In genomic region chr4:47915378-47915777, GRCh38 we compare ENCODE assay signal across 10 cellular contexts. TPM values are rescaled to one million over a fixed set of nuclear protein-coding genes. Genes with fewer than 3 reads are reported as not detected.
DNase-seq lines count a peak whose midpoint lies in the region; FAIRE-seq and TF ChIP-seq lines count a peak whose summit lies in the region.
"Had no signal": no experiment of that assay in that cellular context is flagged by ENCODE, and none has a peak within 500 bp of the region (broad histone marks: within the 10 kb centered on the region; RNA-seq: fewer than 3 reads in every experiment).

No MANE protein-coding gene starts in this region.

- H3K27me3 ChIP-seq in WERI-Rb-1 (ENCODE audit: insufficient read depth, low read depth, severe bottlenecking) (no peaks in the 10 kb centered on the region), uterus (no peaks in the 10 kb centered on the region)

- no peaks in the 10 kb centered on the region for H3K9me3 Mint-ChIP-seq in activated naive CD4-positive, alpha-beta T cell treated with anti-CD3 and anti-CD28 coated beads, Interleukin-2, amount 50 U/mL, for 24 hours
- H3K9me3 Mint-ChIP-seq in immature natural killer cell (no peaks in the 10 kb centered on the region), type B pancreatic cell (no peaks in the 10 kb centered on the region)

- intact Hi-C loops in kidney (cut with DNase I): no loop called here
- intact Hi-C loops in uterus (cut with DNase I; ENCODE audit: low total_unique reads): no loop called here

- H3K9ac ChIP-seq in kidney (ENCODE audit: low read length in 2 of 2): no peak overlapping the region

- peaks cover 22% of the 10 kb centered on the region for H3K36me3 ChIP-seq in WERI-Rb-1
- no peaks in the 10 kb centered on the region for H3K36me3 ChIP-seq in kidney (ENCODE audit: control insufficient read depth in 1 of 2, insufficient read depth in 2 of 2, low read length in 2 of 2)
- H3K36me3 ChIP-seq in uterus: no peaks in the 10 kb centered on the region

- peaks cover 7% of the 10 kb centered on the region for H3K36me3 Mint-ChIP-seq in activated naive CD4-positive, alpha-beta T cell treated with anti-CD3 and anti-CD28 coated beads, Interleukin-2, amount 50 U/mL, for 24 hours
- H3K36me3 Mint-ChIP-seq in immature natural killer cell (peaks cover 0 to 5% (median 2%) of the 10 kb centered on the region in 3 donors), type B pancreatic cell (peaks cover 18% of the 10 kb centered on the region)

- H3K4me1 Mint-ChIP-seq in activated naive CD4-positive, alpha-beta T cell treated with anti-CD3 and anti-CD28 coated beads, Interleukin-2, amount 50 U/mL, for 24 hours: peaks cover 29% of the 10 kb centered on the region
- peaks cover 23 to 24% of the 10 kb centered on the region in 2 donors for H3K4me1 Mint-ChIP-seq in immature natural killer cell
- peaks cover 32% of the 10 kb centered on the region for H3K4me1 Mint-ChIP-seq in type B pancreatic cell (ENCODE audit: unreplicated experiment)

- peak overlapping the region; percentile 96 for H3K4me3 Mint-ChIP-seq in activated naive CD4-positive, alpha-beta T cell treated with anti-CD3 and anti-CD28 coated beads, Interleukin-2, amount 50 U/mL, for 24 hours
- H3K4me3 Mint-ChIP-seq in immature natural killer cell (peak overlapping the region; percentile 89 to 99 (median 95)), type B pancreatic cell (peak overlapping the region; percentile 93)

- H3K4me1 ChIP-seq in kidney (ENCODE audit: control insufficient read depth in 1 of 2, insufficient read depth in 1 of 2, low read depth in 1 of 2, low read length in 2 of 2) (peaks cover 6 to 10% of the 10 kb centered on the region in 2 donors), uterus (no peaks in the 10 kb centered on the region)

- H3K27ac Mint-ChIP-seq in activated naive CD4-positive, alpha-beta T cell treated with anti-CD3 and anti-CD28 coated beads, Interleukin-2, amount 50 U/mL, for 24 hours: no peak overlapping the region
- H3K27ac Mint-ChIP-seq in immature natural killer cell (peak overlapping the region in 4 of 6 donors; percentile 17 to 92 (median 81)), type B pancreatic cell (peak overlapping the region; percentile 89)

- no peak for FAIRE-seq in kidney (lab: Jason Lieb, UNC)

- H3K27me3 Mint-ChIP-seq in activated naive CD4-positive, alpha-beta T cell treated with anti-CD3 and anti-CD28 coated beads, Interleukin-2, amount 50 U/mL, for 24 hours: no peaks in the 10 kb centered on the region
- H3K27me3 Mint-ChIP-seq in immature natural killer cell (ENCODE audit: low read depth in 3 of 3) (peaks cover 2 to 10% (median 4%) of the 10 kb centered on the region in 3 donors), type B pancreatic cell (no peaks in the 10 kb centered on the region)

- peaks cover 3% of the 10 kb centered on the region for H3K9me3 ChIP-seq in WERI-Rb-1 (ENCODE audit: severe bottlenecking)
- H3K9me3 ChIP-seq in kidney (ENCODE audit: control insufficient read depth in 1 of 2, low read length in 2 of 2): no peaks in the 10 kb centered on the region
- H3K9me3 ChIP-seq in uterus: no peaks in the 10 kb centered on the region

- no peak for TF ChIP-seq POLR2A in uterus (IDR thresholded peaks at IDR 0.05)

- H3K27ac ChIP-seq in WERI-Rb-1: no peak overlapping the region
- H3K27ac ChIP-seq in kidney (ENCODE audit: low read depth in 2 of 2, low read length in 2 of 2): no peak overlapping the region
- H3K27ac ChIP-seq in uterus: no peak overlapping the region

- peak overlapping the region; percentile 63 for H3K4me3 ChIP-seq in WERI-Rb-1 (ENCODE audit: low read depth, low read length)
- H3K4me3 ChIP-seq in kidney (ENCODE audit: low read length in 2 of 2): peak overlapping the region in 1 of 2 donors; percentile 79
- H3K4me3 ChIP-seq in uterus: no peak overlapping the region

- no peak for DNase-seq in activated naive CD4-positive, alpha-beta T cell (lab: John Stamatoyannopoulos, UW)
- DNase-seq in WERI-Rb-1 (no peak), immature natural killer cell (no peak), type B pancreatic cell (ENCODE audit: extremely low spot score, unreplicated experiment) (no peak), kidney (no peak), uterus (no peak), epidermal melanocyte (ENCODE audit: insufficient read length, low spot score) (no peak)
- DNase-seq: activated CD4-positive, alpha-beta T cell treated with anti-CD3 and anti-CD28 coated beads, Interleukin-2, amount 50 U/mL, for 48 hours; NCI-H187 had no signal

- TF ChIP-seq CTCF in WERI-Rb-1 (IDR thresholded peaks at IDR 0.05; ENCODE audit: low read depth, low read length) (no peak), type B pancreatic cell (conservative IDR thresholded peaks at IDR 0.05) (no peak), kidney (IDR thresholded peaks at IDR 0.05; ENCODE audit: borderline replicate concordance, extremely low read depth, insufficient read depth) (no peak), uterus (IDR thresholded peaks at IDR 0.05) (no peak)

RNA-seq across cellular contexts. Expression of gene NFXL1, which starts 1.0 kb away (rescaled TPM):
- 1 to 10 TPM; 1.7 to 6.4 (median 5.4) TPM for polyA plus RNA-seq in immature natural killer cell
- total RNA-seq in type B pancreatic cell (ENCODE audit: low replicate concordance): 19.3 and 32.5 TPM in 2 replicates
- 16.0 TPM for total RNA-seq in kidney
- polyA plus RNA-seq in kidney (ENCODE audit: insufficient read depth, low read depth, low replicate concordance): 5.5 TPM
- total RNA-seq in uterus: 10 to 100 TPM in 3 of 4 donors, 1 to 10 TPM in 1; 5.9 to 24.9 (median 19.6) TPM
